1 cellular context compared by ENCODE assay signal in the genomic region with DNA sequence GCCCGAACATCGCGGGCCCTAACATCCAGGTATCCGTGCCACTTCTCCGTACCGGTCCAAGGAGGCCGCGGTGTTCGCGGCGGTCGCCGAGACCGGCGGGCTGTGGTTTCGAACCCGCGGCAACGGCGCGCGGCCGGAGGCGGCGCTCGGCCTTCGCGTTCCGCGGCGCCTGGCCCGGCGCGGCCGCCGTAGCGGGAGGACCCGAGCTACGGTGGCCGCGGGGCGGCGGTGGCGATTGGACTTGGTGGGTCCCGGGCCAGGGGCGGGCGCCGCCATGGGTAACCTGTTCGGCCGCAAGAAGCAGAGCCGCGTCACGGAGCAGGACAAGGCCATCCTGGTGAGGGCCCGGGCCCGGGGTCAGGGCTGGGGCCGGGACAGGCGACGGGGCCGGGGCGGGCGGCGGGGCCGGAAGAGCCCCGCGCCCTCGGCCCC.
TF ChIP-seq lines count a peak whose summit lies in the region.

A gene (plus strand): TSS at position 197 of the 432 bp plus-strand sequence. CDS start 78 bp downstream, at position 275.

TF ChIP-seq in K562, 482 proteins besides CTCF, POLR2A, EP300 and RAD21 (continued from another document and continues in another):
- TF ChIP-seq, protein P1, sequence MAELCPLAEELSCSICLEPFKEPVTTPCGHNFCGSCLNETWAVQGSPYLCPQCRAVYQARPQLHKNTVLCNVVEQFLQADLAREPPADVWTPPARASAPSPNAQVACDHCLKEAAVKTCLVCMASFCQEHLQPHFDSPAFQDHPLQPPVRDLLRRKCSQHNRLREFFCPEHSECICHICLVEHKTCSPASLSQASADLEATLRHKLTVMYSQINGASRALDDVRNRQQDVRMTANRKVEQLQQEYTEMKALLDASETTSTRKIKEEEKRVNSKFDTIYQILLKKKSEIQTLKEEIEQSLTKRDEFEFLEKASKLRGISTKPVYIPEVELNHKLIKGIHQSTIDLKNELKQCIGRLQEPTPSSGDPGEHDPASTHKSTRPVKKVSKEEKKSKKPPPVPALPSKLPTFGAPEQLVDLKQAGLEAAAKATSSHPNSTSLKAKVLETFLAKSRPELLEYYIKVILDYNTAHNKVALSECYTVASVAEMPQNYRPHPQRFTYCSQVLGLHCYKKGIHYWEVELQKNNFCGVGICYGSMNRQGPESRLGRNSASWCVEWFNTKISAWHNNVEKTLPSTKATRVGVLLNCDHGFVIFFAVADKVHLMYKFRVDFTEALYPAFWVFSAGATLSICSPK (IDR thresholded peaks at IDR 0.05; ENCODE audit: borderline replicate concordance): no peak
- TF ChIP-seq ZNF586 (CRISPR knock-in tag; conservative IDR thresholded peaks at IDR 0.05) (no peak), HDAC8 (tag; IDR thresholded peaks at IDR 0.05) (no peak), ZNF184 (CRISPR knock-in tag; IDR thresholded peaks at IDR 0.05) (no peak), KLF10 (CRISPR knock-in tag; IDR thresholded peaks at IDR 0.05) (no peak), NONO (IDR thresholded peaks at IDR 0.05; ENCODE audit: low read depth in 2 of 2, low read length in 1 of 2) (peak in 1 of 2 experiments; percentile 75; a peak in 2 of 4 replicates), ZNF551 (CRISPR knock-in tag; IDR thresholded peaks at IDR 0.05) (no peak), ZBTB1 (CRISPR knock-in tag; IDR thresholded peaks at IDR 0.05; ENCODE audit: borderline replicate concordance, low read depth) (no peak), CTBP1 (IDR thresholded peaks at IDR 0.05; ENCODE audit: borderline replicate concordance) (peak; percentile 71), CEBPB (tag; IDR thresholded peaks at IDR 0.05) (no peak), ZNF707 (CRISPR knock-in tag; conservative IDR thresholded peaks at IDR 0.05) (no peak), RAD51 (IDR thresholded peaks at IDR 0.05; ENCODE audit: borderline replicate concordance, low read depth) (no peak), RB1 (IDR thresholded peaks at IDR 0.05; ENCODE audit: low read depth) (peak; percentile 86), GATAD2B (IDR thresholded peaks at IDR 0.05; ENCODE audit: borderline replicate concordance) (peak; percentile 84; the same call in 1 of the 2 replicates), SMC3 (conservative IDR thresholded peaks at IDR 0.05; ENCODE audit: insufficient read depth, low read depth, low read length) (no peak), TRIM24 (IDR thresholded peaks at IDR 0.05) (no peak)
- TF ChIP-seq, protein P2, sequence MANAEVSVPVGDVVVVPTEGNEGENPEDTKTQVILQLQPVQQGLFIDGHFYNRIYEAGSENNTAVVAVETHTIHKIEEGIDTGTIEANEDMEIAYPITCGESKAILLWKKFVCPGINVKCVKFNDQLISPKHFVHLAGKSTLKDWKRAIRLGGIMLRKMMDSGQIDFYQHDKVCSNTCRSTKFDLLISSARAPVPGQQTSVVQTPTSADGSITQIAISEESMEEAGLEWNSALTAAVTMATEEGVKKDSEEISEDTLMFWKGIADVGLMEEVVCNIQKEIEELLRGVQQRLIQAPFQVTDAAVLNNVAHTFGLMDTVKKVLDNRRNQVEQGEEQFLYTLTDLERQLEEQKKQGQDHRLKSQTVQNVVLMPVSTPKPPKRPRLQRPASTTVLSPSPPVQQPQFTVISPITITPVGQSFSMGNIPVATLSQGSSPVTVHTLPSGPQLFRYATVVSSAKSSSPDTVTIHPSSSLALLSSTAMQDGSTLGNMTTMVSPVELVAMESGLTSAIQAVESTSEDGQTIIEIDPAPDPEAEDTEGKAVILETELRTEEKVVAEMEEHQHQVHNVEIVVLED (CRISPR knock-in tag; IDR thresholded peaks at IDR 0.05): peak; percentile 51
- TF ChIP-seq, protein P3, sequence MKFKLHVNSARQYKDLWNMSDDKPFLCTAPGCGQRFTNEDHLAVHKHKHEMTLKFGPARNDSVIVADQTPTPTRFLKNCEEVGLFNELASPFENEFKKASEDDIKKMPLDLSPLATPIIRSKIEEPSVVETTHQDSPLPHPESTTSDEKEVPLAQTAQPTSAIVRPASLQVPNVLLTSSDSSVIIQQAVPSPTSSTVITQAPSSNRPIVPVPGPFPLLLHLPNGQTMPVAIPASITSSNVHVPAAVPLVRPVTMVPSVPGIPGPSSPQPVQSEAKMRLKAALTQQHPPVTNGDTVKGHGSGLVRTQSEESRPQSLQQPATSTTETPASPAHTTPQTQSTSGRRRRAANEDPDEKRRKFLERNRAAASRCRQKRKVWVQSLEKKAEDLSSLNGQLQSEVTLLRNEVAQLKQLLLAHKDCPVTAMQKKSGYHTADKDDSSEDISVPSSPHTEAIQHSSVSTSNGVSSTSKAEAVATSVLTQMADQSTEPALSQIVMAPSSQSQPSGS (CRISPR knock-in tag; IDR thresholded peaks at IDR 0.05): no peak
- TF ChIP-seq, protein P4, sequence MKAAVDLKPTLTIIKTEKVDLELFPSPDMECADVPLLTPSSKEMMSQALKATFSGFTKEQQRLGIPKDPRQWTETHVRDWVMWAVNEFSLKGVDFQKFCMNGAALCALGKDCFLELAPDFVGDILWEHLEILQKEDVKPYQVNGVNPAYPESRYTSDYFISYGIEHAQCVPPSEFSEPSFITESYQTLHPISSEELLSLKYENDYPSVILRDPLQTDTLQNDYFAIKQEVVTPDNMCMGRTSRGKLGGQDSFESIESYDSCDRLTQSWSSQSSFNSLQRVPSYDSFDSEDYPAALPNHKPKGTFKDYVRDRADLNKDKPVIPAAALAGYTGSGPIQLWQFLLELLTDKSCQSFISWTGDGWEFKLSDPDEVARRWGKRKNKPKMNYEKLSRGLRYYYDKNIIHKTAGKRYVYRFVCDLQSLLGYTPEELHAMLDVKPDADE (conservative IDR thresholded peaks at IDR 0.05; ENCODE audit: control insufficient read depth, low read depth, low read length): no peak; the same call in 1 of the 2 replicates
- TF ChIP-seq, protein P5, sequence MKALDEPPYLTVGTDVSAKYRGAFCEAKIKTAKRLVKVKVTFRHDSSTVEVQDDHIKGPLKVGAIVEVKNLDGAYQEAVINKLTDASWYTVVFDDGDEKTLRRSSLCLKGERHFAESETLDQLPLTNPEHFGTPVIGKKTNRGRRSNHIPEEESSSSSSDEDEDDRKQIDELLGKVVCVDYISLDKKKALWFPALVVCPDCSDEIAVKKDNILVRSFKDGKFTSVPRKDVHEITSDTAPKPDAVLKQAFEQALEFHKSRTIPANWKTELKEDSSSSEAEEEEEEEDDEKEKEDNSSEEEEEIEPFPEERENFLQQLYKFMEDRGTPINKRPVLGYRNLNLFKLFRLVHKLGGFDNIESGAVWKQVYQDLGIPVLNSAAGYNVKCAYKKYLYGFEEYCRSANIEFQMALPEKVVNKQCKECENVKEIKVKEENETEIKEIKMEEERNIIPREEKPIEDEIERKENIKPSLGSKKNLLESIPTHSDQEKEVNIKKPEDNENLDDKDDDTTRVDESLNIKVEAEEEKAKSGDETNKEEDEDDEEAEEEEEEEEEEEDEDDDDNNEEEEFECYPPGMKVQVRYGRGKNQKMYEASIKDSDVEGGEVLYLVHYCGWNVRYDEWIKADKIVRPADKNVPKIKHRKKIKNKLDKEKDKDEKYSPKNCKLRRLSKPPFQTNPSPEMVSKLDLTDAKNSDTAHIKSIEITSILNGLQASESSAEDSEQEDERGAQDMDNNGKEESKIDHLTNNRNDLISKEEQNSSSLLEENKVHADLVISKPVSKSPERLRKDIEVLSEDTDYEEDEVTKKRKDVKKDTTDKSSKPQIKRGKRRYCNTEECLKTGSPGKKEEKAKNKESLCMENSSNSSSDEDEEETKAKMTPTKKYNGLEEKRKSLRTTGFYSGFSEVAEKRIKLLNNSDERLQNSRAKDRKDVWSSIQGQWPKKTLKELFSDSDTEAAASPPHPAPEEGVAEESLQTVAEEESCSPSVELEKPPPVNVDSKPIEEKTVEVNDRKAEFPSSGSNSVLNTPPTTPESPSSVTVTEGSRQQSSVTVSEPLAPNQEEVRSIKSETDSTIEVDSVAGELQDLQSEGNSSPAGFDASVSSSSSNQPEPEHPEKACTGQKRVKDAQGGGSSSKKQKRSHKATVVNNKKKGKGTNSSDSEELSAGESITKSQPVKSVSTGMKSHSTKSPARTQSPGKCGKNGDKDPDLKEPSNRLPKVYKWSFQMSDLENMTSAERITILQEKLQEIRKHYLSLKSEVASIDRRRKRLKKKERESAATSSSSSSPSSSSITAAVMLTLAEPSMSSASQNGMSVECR (CRISPR knock-in tag; IDR thresholded peaks at IDR 0.05): 0 out of 2 replicates have a peak, but pooled peaks have one; percentile 27
- TF ChIP-seq, protein P6, sequence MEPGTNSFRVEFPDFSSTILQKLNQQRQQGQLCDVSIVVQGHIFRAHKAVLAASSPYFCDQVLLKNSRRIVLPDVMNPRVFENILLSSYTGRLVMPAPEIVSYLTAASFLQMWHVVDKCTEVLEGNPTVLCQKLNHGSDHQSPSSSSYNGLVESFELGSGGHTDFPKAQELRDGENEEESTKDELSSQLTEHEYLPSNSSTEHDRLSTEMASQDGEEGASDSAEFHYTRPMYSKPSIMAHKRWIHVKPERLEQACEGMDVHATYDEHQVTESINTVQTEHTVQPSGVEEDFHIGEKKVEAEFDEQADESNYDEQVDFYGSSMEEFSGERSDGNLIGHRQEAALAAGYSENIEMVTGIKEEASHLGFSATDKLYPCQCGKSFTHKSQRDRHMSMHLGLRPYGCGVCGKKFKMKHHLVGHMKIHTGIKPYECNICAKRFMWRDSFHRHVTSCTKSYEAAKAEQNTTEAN (CRISPR knock-in tag; IDR thresholded peaks at IDR 0.05): no peak
- TF ChIP-seq, protein P7, sequence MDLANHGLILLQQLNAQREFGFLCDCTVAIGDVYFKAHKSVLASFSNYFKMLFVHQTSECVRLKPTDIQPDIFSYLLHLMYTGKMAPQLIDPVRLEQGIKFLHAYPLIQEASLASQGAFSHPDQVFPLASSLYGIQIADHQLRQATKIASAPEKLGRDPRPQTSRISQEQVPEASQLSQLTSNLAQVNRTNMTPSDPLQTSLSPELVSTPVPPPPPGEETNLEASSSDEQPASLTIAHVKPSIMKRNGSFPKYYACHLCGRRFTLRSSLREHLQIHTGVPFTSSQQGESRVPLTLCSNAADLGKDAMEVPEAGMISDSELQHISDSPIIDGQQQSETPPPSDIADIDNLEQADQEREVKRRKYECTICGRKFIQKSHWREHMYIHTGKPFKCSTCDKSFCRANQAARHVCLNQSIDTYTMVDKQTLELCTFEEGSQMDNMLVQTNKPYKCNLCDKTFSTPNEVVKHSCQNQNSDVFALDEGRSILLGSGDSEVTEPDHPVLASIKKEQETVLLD (IDR thresholded peaks at IDR 0.05): no peak
- TF ChIP-seq, protein P8, sequence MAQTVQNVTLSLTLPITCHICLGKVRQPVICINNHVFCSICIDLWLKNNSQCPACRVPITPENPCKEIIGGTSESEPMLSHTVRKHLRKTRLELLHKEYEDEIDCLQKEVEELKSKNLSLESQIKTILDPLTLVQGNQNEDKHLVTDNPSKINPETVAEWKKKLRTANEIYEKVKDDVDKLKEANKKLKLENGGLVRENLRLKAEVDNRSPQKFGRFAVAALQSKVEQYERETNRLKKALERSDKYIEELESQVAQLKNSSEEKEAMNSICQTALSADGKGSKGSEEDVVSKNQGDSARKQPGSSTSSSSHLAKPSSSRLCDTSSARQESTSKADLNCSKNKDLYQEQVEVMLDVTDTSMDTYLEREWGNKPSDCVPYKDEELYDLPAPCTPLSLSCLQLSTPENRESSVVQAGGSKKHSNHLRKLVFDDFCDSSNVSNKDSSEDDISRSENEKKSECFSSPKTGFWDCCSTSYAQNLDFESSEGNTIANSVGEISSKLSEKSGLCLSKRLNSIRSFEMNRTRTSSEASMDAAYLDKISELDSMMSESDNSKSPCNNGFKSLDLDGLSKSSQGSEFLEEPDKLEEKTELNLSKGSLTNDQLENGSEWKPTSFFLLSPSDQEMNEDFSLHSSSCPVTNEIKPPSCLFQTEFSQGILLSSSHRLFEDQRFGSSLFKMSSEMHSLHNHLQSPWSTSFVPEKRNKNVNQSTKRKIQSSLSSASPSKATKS (CRISPR knock-in tag; IDR thresholded peaks at IDR 0.05): no peak
- TF ChIP-seq, protein P9, sequence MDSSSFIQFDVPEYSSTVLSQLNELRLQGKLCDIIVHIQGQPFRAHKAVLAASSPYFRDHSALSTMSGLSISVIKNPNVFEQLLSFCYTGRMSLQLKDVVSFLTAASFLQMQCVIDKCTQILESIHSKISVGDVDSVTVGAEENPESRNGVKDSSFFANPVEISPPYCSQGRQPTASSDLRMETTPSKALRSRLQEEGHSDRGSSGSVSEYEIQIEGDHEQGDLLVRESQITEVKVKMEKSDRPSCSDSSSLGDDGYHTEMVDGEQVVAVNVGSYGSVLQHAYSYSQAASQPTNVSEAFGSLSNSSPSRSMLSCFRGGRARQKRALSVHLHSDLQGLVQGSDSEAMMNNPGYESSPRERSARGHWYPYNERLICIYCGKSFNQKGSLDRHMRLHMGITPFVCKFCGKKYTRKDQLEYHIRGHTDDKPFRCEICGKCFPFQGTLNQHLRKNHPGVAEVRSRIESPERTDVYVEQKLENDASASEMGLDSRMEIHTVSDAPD (CRISPR knock-in tag; IDR thresholded peaks at IDR 0.05): no peak
- TF ChIP-seq, protein P10, sequence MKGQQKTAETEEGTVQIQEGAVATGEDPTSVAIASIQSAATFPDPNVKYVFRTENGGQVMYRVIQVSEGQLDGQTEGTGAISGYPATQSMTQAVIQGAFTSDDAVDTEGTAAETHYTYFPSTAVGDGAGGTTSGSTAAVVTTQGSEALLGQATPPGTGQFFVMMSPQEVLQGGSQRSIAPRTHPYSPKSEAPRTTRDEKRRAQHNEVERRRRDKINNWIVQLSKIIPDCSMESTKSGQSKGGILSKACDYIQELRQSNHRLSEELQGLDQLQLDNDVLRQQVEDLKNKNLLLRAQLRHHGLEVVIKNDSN (CRISPR knock-in tag; IDR thresholded peaks at IDR 0.05): no peak
